ENCODE assay signal across 13 cellular contexts in the genomic region with DNA sequence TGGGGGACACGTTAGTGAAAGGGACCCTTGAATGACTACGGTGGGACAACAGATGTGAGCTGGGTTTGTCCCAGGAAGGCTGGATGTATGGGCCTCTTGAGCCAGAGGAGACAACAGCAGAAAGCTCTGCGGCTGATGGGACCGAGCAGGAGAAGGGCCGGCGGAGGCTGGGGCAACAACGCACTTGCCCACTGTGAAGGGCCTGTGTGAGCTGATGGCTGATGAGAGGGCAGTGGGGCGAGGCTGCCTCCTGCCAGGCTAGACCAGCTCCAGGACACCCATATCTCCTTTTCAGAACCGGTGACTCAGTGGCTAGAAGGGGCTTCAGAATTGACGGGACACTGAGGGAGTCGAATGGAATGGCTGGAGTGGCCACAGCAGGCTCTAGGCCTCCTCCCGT.
A peak's percentile ranks its signal among the peaks of the same experiment; 100 is the strongest.
DNase-seq lines count a peak whose midpoint lies in the region; ATAC-seq and TF ChIP-seq lines count a peak whose summit lies in the region.
"Had no signal": no experiment of that assay in that cellular context is flagged by ENCODE, and none has a peak within 500 bp of the region (broad histone marks: within the 10 kb centered on the region; RNA-seq: fewer than 3 reads in every experiment).

No MANE protein-coding gene starts in this region.

- TF ChIP-seq POLR2A in thyroid gland (IDR thresholded peaks at IDR 0.05) = no peak

- H3K4me1 Mint-ChIP-seq in activated T-cell treated with anti-CD3 and anti-CD28 coated beads, Interleukin-2, amount 50 U/mL, for 24 hours (ENCODE audit: low read depth) = peaks cover 81% of the 10 kb centered on the region
- peaks cover 83% of the 10 kb centered on the region for H3K4me1 Mint-ChIP-seq in activated naive CD8-positive, alpha-beta T cell (ENCODE audit: low read depth)

- H3K27ac ChIP-seq in lower lobe of right lung (peak overlapping the region; percentile 76), thyroid gland (peak overlapping the region in 2 of 3 donors; percentile 70 to 75)
- H3K27ac ChIP-seq: PC-9 had no signal

- H3K36me3 Mint-ChIP-seq in activated T-cell treated with anti-CD3 and anti-CD28 coated beads, Interleukin-2, amount 50 U/mL, for 24 hours (ENCODE audit: low read depth) = peaks cover 4% of the 10 kb centered on the region
- no peaks in the 10 kb centered on the region for H3K36me3 Mint-ChIP-seq in activated naive CD8-positive, alpha-beta T cell

- ATAC-seq in lower lobe of right lung = no peak
- no peak for ATAC-seq in GM21723 (IDR thresholded peaks at IDR 0.05; ENCODE audit: unreplicated experiment)

- H3K4me3 ChIP-seq in lower lobe of right lung (no peak overlapping the region), thyroid gland (replicated peaks in 1 of 3) (no peak overlapping the region)
- H3K4me3 ChIP-seq: MG63, PC-9 had no signal

- in situ Hi-C loops in G401 (cut with HindIII; ENCODE audit: low sequenced_read_pairs) = no loop called here

- H3K27me3 Mint-ChIP-seq in activated T-cell treated with anti-CD3 and anti-CD28 coated beads, Interleukin-2, amount 50 U/mL, for 24 hours = no peaks in the 10 kb centered on the region
- H3K27me3 Mint-ChIP-seq in activated naive CD8-positive, alpha-beta T cell = no peaks in the 10 kb centered on the region

- peak overlapping the region; percentile 96 for H3K27ac Mint-ChIP-seq in activated T-cell treated with anti-CD3 and anti-CD28 coated beads, Interleukin-2, amount 50 U/mL, for 24 hours
- peak overlapping the region; percentile 84 for H3K27ac Mint-ChIP-seq in activated naive CD8-positive, alpha-beta T cell

- H3K4me1 ChIP-seq in lower lobe of right lung = peaks cover 93% of the 10 kb centered on the region
- H3K4me1 ChIP-seq in thyroid gland = peaks cover 57 to 86% of the 10 kb centered on the region in 2 donors

- intact Hi-C loops in lower lobe of right lung (cut with DNase I) = no loop called here
- intact Hi-C loops in thyroid gland (cut with DNase I) = no loop called here

- no peaks in the 10 kb centered on the region for H3K36me3 ChIP-seq in lower lobe of right lung
- H3K36me3 ChIP-seq in thyroid gland = no peaks in the 10 kb centered on the region

- no peak for TF ChIP-seq CTCF in lower lobe of right lung (IDR thresholded peaks at IDR 0.05)
- TF ChIP-seq CTCF in thyroid gland (IDR thresholded peaks at IDR 0.05) = no peak

- 87 to 93% methylated on average over 11 to 12 of the region's 12 CpGs for WGBS in thyroid gland, 2 donors

- H3K27me3 ChIP-seq in lower lobe of right lung (ENCODE audit: low read depth) (no peaks in the 10 kb centered on the region), thyroid gland (no peaks in the 10 kb centered on the region)
- H3K27me3 ChIP-seq: MG63 had no signal

- H3K9me3 ChIP-seq in lower lobe of right lung (no peaks in the 10 kb centered on the region), thyroid gland (no peaks in the 10 kb centered on the region)
- H3K9me3 ChIP-seq: MG63 had no signal

- peak overlapping the region; percentile 82 for H3K4me3 Mint-ChIP-seq in activated T-cell treated with anti-CD3 and anti-CD28 coated beads, Interleukin-2, amount 50 U/mL, for 24 hours
- H3K4me3 Mint-ChIP-seq in activated naive CD8-positive, alpha-beta T cell = peak overlapping the region; percentile 66

- DNase-seq in activated T-cell treated with anti-CD3 and anti-CD28 coated beads, Interleukin-2, amount 50 U/mL, for 24 hours = no peak
- no peak for DNase-seq in activated T-cell treated with anti-CD3 and anti-CD28 coated beads, Interleukin-2, amount 50 U/mL, for 1 hour
- DNase-seq in lower lobe of right lung (no peak), thyroid gland (no peak), DMS79 (lab: John Stamatoyannopoulos, UW) (no peak), G401 (ENCODE audit: low spot score) (no peak)
- DNase-seq: activated CD4-positive, alpha-beta T cell treated with anti-CD3 and anti-CD28 coated beads for 1 hour; hippocampal formation; MG63; occipital lobe; PC-9 had no signal

- no peaks in the 10 kb centered on the region for H3K9me3 Mint-ChIP-seq in activated T-cell treated with anti-CD3 and anti-CD28 coated beads, Interleukin-2, amount 50 U/mL, for 24 hours
- no peaks in the 10 kb centered on the region for H3K9me3 Mint-ChIP-seq in activated naive CD8-positive, alpha-beta T cell (ENCODE audit: low read depth)
